15 cellular contexts compared by ENCODE assay signal in genomic region chr22:21026783-21027692, GRCh38. TPM values are rescaled to one million over a fixed set of nuclear protein-coding genes. Genes with fewer than 3 reads are reported as not detected.
DNase-seq lines count a peak whose midpoint lies in the region; ATAC-seq, FAIRE-seq and TF ChIP-seq lines count a peak whose summit lies in the region.
"Had no signal": no experiment of that assay in that cellular context is flagged by ENCODE, and none has a peak within 500 bp of the region (broad histone marks: within the 10 kb centered on the region; RNA-seq: fewer than 3 reads in every experiment).

No MANE protein-coding gene starts in this region.

- ATAC-seq in HG03097 (IDR thresholded peaks at IDR 0.05; ENCODE audit: low FRiP score, unreplicated experiment) = no peak
- ATAC-seq: pancreas; stimulated activated naive B cell treated with anti-CD40 and anti-IgM and Interleukin-4, amounts not matched to agents 10 μg/mL and 1 μg/mL and 100 μg/mL, for 72 hours had no signal

- peak; percentile 83 for FAIRE-seq in bronchial epithelial cell (lab: Jason Lieb, UNC)
- FAIRE-seq: pancreas had no signal

- H3K36me3 ChIP-seq in bronchial epithelial cell (ENCODE audit: control insufficient read depth, insufficient read depth, low read length) (no peaks in the 10 kb centered on the region), neural progenitor cell (no peaks in the 10 kb centered on the region)
- H3K36me3 ChIP-seq: pancreas had no signal

- H3K36me3 Mint-ChIP-seq in neural progenitor cell = no peaks in the 10 kb centered on the region
- H3K36me3 Mint-ChIP-seq: CD14-positive monocyte; stimulated activated naive B cell treated with anti-CD40 and anti-IgM and Interleukin-4, amounts not matched to agents 10 μg/mL and 1 μg/mL and 100 μg/mL, for 72 hours had no signal

- H3F3A ChIP-seq in neural progenitor cell (ENCODE audit: low read depth) = no peaks in the 10 kb centered on the region

- no peak overlapping the region for H3K27ac ChIP-seq in neural progenitor cell
- H3K27ac ChIP-seq: pancreas had no signal

- no peaks in the 10 kb centered on the region for H3K79me2 ChIP-seq in neural progenitor cell (ENCODE audit: low read depth)

- H3K27me3 ChIP-seq in bronchial epithelial cell (ENCODE audit: control insufficient read depth, insufficient read depth, low read length) (peaks cover 1% of the 10 kb centered on the region), neural progenitor cell (peaks cover 20% of the 10 kb centered on the region)
- H3K27me3 ChIP-seq: pancreas had no signal

- H3K9me3 Mint-ChIP-seq in neural progenitor cell = no peaks in the 10 kb centered on the region
- H3K9me3 Mint-ChIP-seq: activated B cell treated with CpG ODN at 0.5 μM for 24 hours; stimulated activated naive B cell treated with anti-CD40 and anti-IgM and Interleukin-4, amounts not matched to agents 10 μg/mL and 1 μg/mL and 100 μg/mL, for 72 hours had no signal

- no peak overlapping the region for H3K9ac ChIP-seq in neural progenitor cell

- peaks cover 22% of the 10 kb centered on the region for H3K4me1 Mint-ChIP-seq in neural progenitor cell
- H3K4me1 Mint-ChIP-seq: CD14-positive monocyte had no signal

- peak overlapping the region; percentile 79 for H3K27ac Mint-ChIP-seq in neural progenitor cell
- H3K27ac Mint-ChIP-seq: activated B cell treated with CpG ODN at 0.5 μM for 24 hours; CD14-positive monocyte; stimulated activated naive B cell treated with anti-CD40 and anti-IgM and Interleukin-4, amounts not matched to agents 10 μg/mL and 1 μg/mL and 100 μg/mL, for 72 hours had no signal

- no peak for TF ChIP-seq CTCF in bronchial epithelial cell (IDR thresholded peaks at IDR 0.05; ENCODE audit: insufficient read depth, low read length, severe bottlenecking)
- no peak for TF ChIP-seq CTCF in neural progenitor cell (IDR thresholded peaks at IDR 0.05)

- H2AFZ ChIP-seq in neural progenitor cell (replicated peaks) = no peak overlapping the region

- no peaks in the 10 kb centered on the region for H4K20me1 ChIP-seq in neural progenitor cell (ENCODE audit: low read depth)

- peak; percentile 74 for DNase-seq in EH (ENCODE audit: low read depth)
- peak; percentile 14 for DNase-seq in NCI-H2196 treated with DMSO at 0.1 percent for 48 hours (lab: John Stamatoyannopoulos, UW; ENCODE audit: unreplicated experiment)
- peak; percentile 62 for DNase-seq in bronchial epithelial cell (ENCODE audit: low read depth)
- no peak for DNase-seq in neural progenitor cell (ENCODE audit: low spot score)
- DNase-seq in cerebellar cortex (ENCODE audit: low spot score) = no peak
- DNase-seq in activated effector memory CD4-positive, alpha-beta T cell treated with anti-CD3 and anti-CD28 coated beads, Interleukin-2, amount 50 U/mL, for 16 hours = no peak
- no peak for DNase-seq in COLO668 (lab: John Stamatoyannopoulos, UW; ENCODE audit: unreplicated experiment)
- DNase-seq: activated B cell treated with CpG ODN at 0.5 μM for 24 hours; central memory CD4-positive, alpha-beta T cell; NCI-H2107; pancreas; stimulated activated CD4-positive, alpha-beta T cell treated with anti-CD3 and anti-CD28 coated beads, Interleukin-2, amount 100 ng/mL, for 24 hours; stimulated activated naive B cell treated with anti-CD40 and anti-IgM and Interleukin-4, amounts not matched to agents 10 μg/mL and 1 μg/mL and 100 μg/mL, for 72 hours had no signal

- no peak overlapping the region for H3K4me2 ChIP-seq in neural progenitor cell

- no peak overlapping the region for H3K4me3 Mint-ChIP-seq in neural progenitor cell
- H3K4me3 Mint-ChIP-seq: activated B cell treated with CpG ODN at 0.5 μM for 24 hours; CD14-positive monocyte; stimulated activated naive B cell treated with anti-CD40 and anti-IgM and Interleukin-4, amounts not matched to agents 10 μg/mL and 1 μg/mL and 100 μg/mL, for 72 hours had no signal

- H3K4me1 ChIP-seq in neural progenitor cell = no peaks in the 10 kb centered on the region
- H3K4me1 ChIP-seq: pancreas had no signal

- H3K4me3 ChIP-seq in bronchial epithelial cell (ENCODE audit: low read depth, low read length) (no peak overlapping the region), neural progenitor cell (no peak overlapping the region)
- H3K4me3 ChIP-seq: pancreas had no signal

- peaks cover 16% of the 10 kb centered on the region for H3K27me3 Mint-ChIP-seq in neural progenitor cell (ENCODE audit: insufficient read depth, low read depth)

- H3K9me3 ChIP-seq in neural progenitor cell (ENCODE audit: low read depth) = no peaks in the 10 kb centered on the region
- H3K9me3 ChIP-seq: pancreas had no signal

RNA-seq across cellular contexts. Expression of gene SLC7A4, which starts 5.3 kb away (rescaled TPM):
- under 0.01 and 0.77 TPM in 2 replicates for total RNA-seq in bronchial epithelial cell
- 0.34 TPM in 1 of 2 replicates, not detected in the other for total RNA-seq in neural progenitor cell (ENCODE audit: low replicate concordance)
- total RNA-seq: activated B cell treated with CpG ODN at 0.5 μM for 24 hours had no signal

RNA-seq across cellular contexts. Expression of gene P2RX6, which starts 12.1 kb away (rescaled TPM):
- total RNA-seq in bronchial epithelial cell = 0.13 and 0.26 TPM in 2 replicates
- 0.36 and 0.53 TPM in 2 replicates for total RNA-seq in neural progenitor cell (ENCODE audit: low replicate concordance)

RNA-seq across cellular contexts. Expression of gene LRRC74B, which starts 18.7 kb away (rescaled TPM):
- total RNA-seq in bronchial epithelial cell (not detected in 2 replicates), neural progenitor cell (ENCODE audit: low replicate concordance) (not detected in 2 replicates)
- total RNA-seq: activated B cell treated with CpG ODN at 0.5 μM for 24 hours, pancreas had no signal

RNA-seq across cellular contexts. Expression of gene THAP7, which starts 25.1 kb away (rescaled TPM):
- total RNA-seq in bronchial epithelial cell (23.2 and 29.0 TPM in 2 replicates), neural progenitor cell (ENCODE audit: low replicate concordance) (14.7 and 29.2 TPM in 2 replicates)

RNA-seq across cellular contexts. Expression of gene LZTR1, which starts 44.9 kb away (rescaled TPM):
- total RNA-seq in bronchial epithelial cell = 14.7 and 23.2 TPM in 2 replicates
- total RNA-seq in neural progenitor cell (ENCODE audit: low replicate concordance) = 21.9 and 39.4 TPM in 2 replicates

Comparison
In these comparisons a context has a peak if more than half of its experiments do, and no peak if none do; other contexts are left out.
1. DNase-seq: peak in EH (single experiment), NCI-H2196 treated with DMSO at 0.1 percent for 48 hours (single experiment) and bronchial epithelial cell (single experiment); none in neural progenitor cell (single experiment), cerebellar cortex (single experiment), activated effector memory CD4-positive, alpha-beta T cell treated with anti-CD3 and anti-CD28 coated beads, Interleukin-2, amount 50 U/mL, for 16 hours (single experiment) and COLO668 (single experiment).